In the genomic region with DNA sequence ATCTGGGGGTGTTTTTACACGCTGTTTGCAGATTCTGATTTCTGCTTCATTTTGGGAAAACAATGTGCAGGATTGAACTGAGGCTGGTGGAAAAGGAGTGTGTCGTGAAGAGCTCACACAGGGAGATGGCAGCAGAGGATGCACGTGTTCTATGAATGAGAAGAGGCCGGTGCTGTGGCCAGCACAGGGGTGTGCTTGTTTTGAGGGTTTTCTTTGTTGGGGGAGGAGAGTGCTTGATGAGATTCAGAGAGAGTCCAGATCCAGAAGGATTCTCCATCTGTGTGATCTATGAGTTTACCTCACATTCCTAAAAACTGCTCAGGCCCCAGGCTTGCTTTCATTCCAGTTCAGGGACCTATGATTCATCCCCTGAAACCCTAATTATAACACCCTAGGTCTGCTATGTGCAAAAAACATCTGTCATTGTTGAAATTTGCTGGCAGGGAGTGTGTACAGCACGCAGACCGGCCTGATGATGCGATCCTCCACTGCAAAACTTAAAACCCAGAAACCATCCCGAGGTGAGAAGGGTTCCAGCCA, we compare ENCODE assay signal across 1 cellular context.
TF ChIP-seq lines count a peak whose summit lies in the region.

No MANE protein-coding gene starts in this region.

TF ChIP-seq in H1, 55 proteins besides CTCF, POLR2A, EP300 and RAD21 (continued from another document):
- TF ChIP-seq PHF8 (conservative IDR thresholded peaks at IDR 0.05; ENCODE audit: low read depth, low read length), result no peak
- TF ChIP-seq NRF1 (IDR thresholded peaks at IDR 0.05; ENCODE audit: low read depth, low read length), result no peak
- no peak for TF ChIP-seq BACH1 (IDR thresholded peaks at IDR 0.05; ENCODE audit: low read length)
- TF ChIP-seq SIX5 (IDR thresholded peaks at IDR 0.05; ENCODE audit: low read depth, low read length), result no peak
